In the genomic region with DNA sequence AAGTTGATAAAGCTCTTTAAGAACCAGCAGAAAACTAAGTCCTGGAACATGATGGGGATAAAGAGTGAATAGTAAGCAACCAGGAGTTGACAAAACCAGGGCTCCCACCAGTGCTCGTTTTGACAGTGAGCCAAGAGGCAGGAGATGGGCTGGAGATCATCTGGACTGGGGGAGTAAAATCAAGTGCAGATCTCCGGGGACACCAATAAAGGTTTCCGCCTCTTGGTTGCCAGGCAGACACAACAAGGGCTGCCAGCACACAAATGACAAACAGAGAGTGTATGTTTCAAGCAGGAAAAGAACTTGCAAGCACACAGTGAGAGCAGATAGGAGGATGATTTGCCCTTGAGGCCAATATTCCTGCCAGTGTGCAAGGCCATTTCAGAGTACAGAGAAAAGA, we compare ENCODE assay signal across 1 cellular context.
TF ChIP-seq lines count a peak whose summit lies in the region.

No MANE protein-coding gene starts in this region.

TF ChIP-seq in WTC11, 78 proteins besides CTCF, POLR2A, EP300 and RAD21 (continued from another document):
- TF ChIP-seq, protein P1, sequence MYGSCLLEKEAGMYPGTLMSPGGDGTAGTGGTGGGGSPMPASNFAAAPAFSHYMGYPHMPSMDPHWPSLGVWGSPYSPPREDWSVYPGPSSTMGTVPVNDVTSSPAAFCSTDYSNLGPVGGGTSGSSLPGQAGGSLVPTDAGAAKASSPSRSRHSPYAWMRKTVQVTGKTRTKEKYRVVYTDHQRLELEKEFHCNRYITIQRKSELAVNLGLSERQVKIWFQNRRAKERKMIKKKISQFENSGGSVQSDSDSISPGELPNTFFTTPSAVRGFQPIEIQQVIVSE (CRISPR knock-in tag; IDR thresholded peaks at IDR 0.05; ENCODE audit: borderline replicate concordance), result no peak
- TF ChIP-seq EMX1 (CRISPR knock-in tag; IDR thresholded peaks at IDR 0.05) (no peak), TEAD4 (CRISPR knock-in tag; IDR thresholded peaks at IDR 0.05) (no peak)
